In the genomic region with DNA sequence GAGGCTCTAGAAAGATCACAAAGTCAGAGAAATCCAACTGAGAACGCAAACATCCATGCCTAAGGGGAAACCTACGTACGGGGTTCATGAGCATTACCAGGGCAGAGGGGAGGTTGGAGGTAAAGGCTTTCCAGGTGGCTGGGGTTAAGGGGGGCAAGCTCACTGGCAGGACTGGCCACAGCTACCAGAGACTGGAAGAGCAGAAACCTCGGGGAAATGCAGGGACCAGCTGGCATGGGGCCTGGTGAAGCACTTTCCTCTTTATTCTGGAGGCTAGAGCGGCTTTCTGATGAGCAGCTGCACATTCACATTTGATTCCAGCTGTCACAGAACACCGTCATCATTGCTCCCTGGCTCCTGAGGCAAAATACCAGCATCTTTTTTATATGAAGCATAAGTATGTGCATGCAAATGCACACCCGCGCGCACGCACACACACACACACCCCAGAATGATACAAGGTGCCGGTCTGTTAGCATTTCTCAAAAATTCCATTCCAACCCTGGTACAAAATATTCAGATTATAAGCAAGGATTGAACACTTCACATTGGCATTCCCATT, we compare ENCODE assay signal across 17 cellular contexts. TPM values are rescaled to one million over a fixed set of nuclear protein-coding genes. Genes with fewer than 3 reads are reported as not detected.
"Had no signal": no experiment of that assay in that cellular context is flagged by ENCODE, and none has a peak within 500 bp of the region (broad histone marks: within the 10 kb centered on the region; RNA-seq: fewer than 3 reads in every experiment).

No MANE protein-coding gene starts in this region.

- H3K27ac Mint-ChIP-seq: activated naive CD8-positive, alpha-beta T cell treated with anti-CD3 and anti-CD28 coated beads for 36 hours had no signal

- H3K9me3 ChIP-seq: neutrophil, right atrium auricular region, transverse colon had no signal

- H3K36me3 ChIP-seq: neutrophil, right atrium auricular region, transverse colon had no signal

- H3K27me3 Mint-ChIP-seq: activated naive CD8-positive, alpha-beta T cell treated with anti-CD3 and anti-CD28 coated beads for 36 hours had no signal

- H3K27ac ChIP-seq: dorsolateral prefrontal cortex, neutrophil, right atrium auricular region, transverse colon had no signal

- H3K4me1 Mint-ChIP-seq: activated naive CD8-positive, alpha-beta T cell treated with anti-CD3 and anti-CD28 coated beads for 36 hours had no signal

- H3K4me3 ChIP-seq: dorsolateral prefrontal cortex, right atrium auricular region, smooth muscle cell, transverse colon had no signal

- DNase-seq: activated CD4-positive, alpha-beta T cell treated with anti-CD3 and anti-CD28 coated beads, Interleukin-2, amount 50 U/mL, for 48 hours; activated CD4-positive, CD25-positive, alpha-beta regulatory T cell treated with anti-CD3 and anti-CD28 coated beads, Interleukin-2, amount 50 U/mL, for 72 hours; activated gamma-delta T cell treated with Interleukin-2 at 50 U/mL for 16 hours; activated naive CD8-positive, alpha-beta T cell treated with anti-CD3 and anti-CD28 coated beads for 36 hours; activated T-cell treated with anti-CD3 and anti-CD28 coated beads, Interleukin-2, amount 50 U/mL, for 4 hours; dorsolateral prefrontal cortex; mesenchymal stem cell; T-helper 9 cell; transverse colon had no signal

- H3K27me3 ChIP-seq: dorsolateral prefrontal cortex, neutrophil, right atrium auricular region, transverse colon had no signal

- H3K4me3 Mint-ChIP-seq: activated naive CD8-positive, alpha-beta T cell treated with anti-CD3 and anti-CD28 coated beads for 36 hours; activated T-cell treated with anti-CD3 and anti-CD28 coated beads, Interleukin-2, amount 50 U/mL, for 4 hours had no signal

- H3K9me3 Mint-ChIP-seq: activated T-cell treated with anti-CD3 and anti-CD28 coated beads, Interleukin-2, amount 50 U/mL, for 4 hours had no signal

- H3K36me3 Mint-ChIP-seq: activated naive CD8-positive, alpha-beta T cell treated with anti-CD3 and anti-CD28 coated beads for 36 hours had no signal

- ATAC-seq: activated T-cell treated with anti-CD3 and anti-CD28 coated beads, Interleukin-2, amount 50 U/mL, for 4 hours; esophagus mucosa; left lobe of liver had no signal

RNA-seq across cellular contexts. Expression of a gene that starts 28.7 kb away (rescaled TPM):
- total RNA-seq: activated naive CD8-positive, alpha-beta T cell treated with anti-CD3 and anti-CD28 coated beads for 36 hours; activated T-cell treated with anti-CD3 and anti-CD28 coated beads, Interleukin-2, amount 50 U/mL, for 4 hours; bronchial epithelial cell; chondrocyte; dorsolateral prefrontal cortex; esophagus mucosa; fibroblast of villous mesenchyme; left lobe of liver; right atrium auricular region; smooth muscle cell; transverse colon had no signal
- polyA plus RNA-seq: smooth muscle cell had no signal
